12 cellular contexts compared by ENCODE assay signal in genomic region chr10:91880310-91880709, GRCh38. TPM values are rescaled to one million over a fixed set of nuclear protein-coding genes. Genes with fewer than 3 reads are reported as not detected.
A peak's percentile ranks its signal among the peaks of the same experiment; 100 is the strongest.
DNase-seq lines count a peak whose midpoint lies in the region; ATAC-seq and TF ChIP-seq lines count a peak whose summit lies in the region.
"Had no signal": no experiment of that assay in that cellular context is flagged by ENCODE, and none has a peak within 500 bp of the region (broad histone marks: within the 10 kb centered on the region; RNA-seq: fewer than 3 reads in every experiment).

No MANE protein-coding gene starts in this region.

- no peak overlapping the region for H3K9ac ChIP-seq in HUES64 (ENCODE audit: low read depth, low read length)

- H3K27me3 Mint-ChIP-seq in Calu3 (ENCODE audit: unreplicated experiment) = no peaks in the 10 kb centered on the region
- no peaks in the 10 kb centered on the region for H3K27me3 Mint-ChIP-seq in chondrocyte (ENCODE audit: low read depth)

- H3K9me3 ChIP-seq in HUES64 (ENCODE audit: insufficient read depth, low read depth, low read length) (no peaks in the 10 kb centered on the region), mesodermal cell (ENCODE audit: control insufficient read depth, low read length) (no peaks in the 10 kb centered on the region)

- H3K27ac ChIP-seq in HUES64 (ENCODE audit: low read depth, low read length) = peak overlapping the region; percentile 16; the same call in 1 of the 2 replicates
- peak overlapping the region; percentile 43 for H3K27ac ChIP-seq in mesodermal cell (ENCODE audit: low read depth, low read length, severe bottlenecking)

- H3K4me3 ChIP-seq in HUES64 (ENCODE audit: low read length) = no peak overlapping the region
- H3K4me3 ChIP-seq in mesodermal cell (ENCODE audit: extremely low read depth, insufficient read depth, low read length, poor library complexity, severe bottlenecking) = no peak overlapping the region

- H3K9me3 Mint-ChIP-seq in Calu3 (ENCODE audit: low read depth, unreplicated experiment) = no peaks in the 10 kb centered on the region
- no peaks in the 10 kb centered on the region for H3K9me3 Mint-ChIP-seq in chondrocyte (ENCODE audit: low read depth)

- no peaks in the 10 kb centered on the region for H3K27me3 ChIP-seq in HUES64 (ENCODE audit: insufficient read depth, low read length)

- peaks cover 10% of the 10 kb centered on the region for H3K4me1 Mint-ChIP-seq in Calu3 (ENCODE audit: low read depth, unreplicated experiment)
- H3K4me1 Mint-ChIP-seq in chondrocyte (ENCODE audit: low read depth) = peaks cover 31% of the 10 kb centered on the region
- H3K4me1 Mint-ChIP-seq: CD14-positive monocyte had no signal

- BruUV-seq in Calu3 (replicated peaks; lab: Mats Ljungman, UMichigan) = no TSS peak

- H3K4me3 Mint-ChIP-seq in Calu3 (ENCODE audit: low read depth, unreplicated experiment) = no peak overlapping the region
- H3K4me3 Mint-ChIP-seq in chondrocyte (ENCODE audit: unreplicated experiment) = no peak overlapping the region
- H3K4me3 Mint-ChIP-seq: CD14-positive monocyte had no signal

- no peak overlapping the region for H3K27ac Mint-ChIP-seq in Calu3 (ENCODE audit: unreplicated experiment)
- no peak overlapping the region for H3K27ac Mint-ChIP-seq in chondrocyte (ENCODE audit: unreplicated experiment)

- H3K4me1 ChIP-seq in HUES64 (ENCODE audit: insufficient read depth, low read length) (peaks cover 41% of the 10 kb centered on the region), mesodermal cell (ENCODE audit: control insufficient read depth, insufficient read depth, low read length, poor library complexity, severe bottlenecking) (peaks cover 24% of the 10 kb centered on the region)

- H3K36me3 ChIP-seq in HUES64 (ENCODE audit: insufficient read depth, low read length) (no peaks in the 10 kb centered on the region), mesodermal cell (ENCODE audit: control insufficient read depth, insufficient read depth, low read length) (no peaks in the 10 kb centered on the region)

- DNase-seq in Calu3 = peak; percentile 24
- DNase-seq in chondrocyte (ENCODE audit: low spot score) = no peak
- no peak for DNase-seq in RPMI8226
- DNase-seq in activated CD4-positive, alpha-beta T cell treated with anti-CD3 and anti-CD28 coated beads, Interleukin-2, amount 50 U/mL, for 4 hours = no peak
- no peak for DNase-seq in NCI-H1930 (lab: John Stamatoyannopoulos, UW)
- DNase-seq: activated T-cell treated with anti-CD3 and anti-CD28 coated beads, Interleukin-2, amount 50 U/mL, for 1 hour; central memory CD4-positive, alpha-beta T cell; stimulated activated CD4-positive, alpha-beta T cell treated with anti-CD3 and anti-CD28 coated beads, Interleukin-1b, Interleukin-23, amount 100 ng/mL, for 48 hours had no signal

- no peak for ATAC-seq in HG02981 (IDR thresholded peaks at IDR 0.05; ENCODE audit: unreplicated experiment)

- TF ChIP-seq CTCF in Calu3 (IDR thresholded peaks at IDR 0.05; ENCODE audit: unreplicated experiment) (no peak), chondrocyte (IDR thresholded peaks at IDR 0.05) (peak; percentile 17)

- H3K36me3 Mint-ChIP-seq in Calu3 (ENCODE audit: insufficient read depth, unreplicated experiment) (no peaks in the 10 kb centered on the region), chondrocyte (ENCODE audit: low read depth) (no peaks in the 10 kb centered on the region)
- H3K36me3 Mint-ChIP-seq: CD14-positive monocyte had no signal

- intact Hi-C loops in Calu3 (cut with micrococcal nuclease; ENCODE audit: unreplicated experiment) = no loop called here

- CTCF ChIA-PET in Calu3 (lab: Charles Lee) = no interaction called here

- 53% methylated on average over 3 of the region's 3 CpGs for WGBS in HUES64
- 57 to 88% methylated on average over 1 to 2 of the region's 3 CpGs for WGBS in mesodermal cell (ENCODE audit: insufficient coverage in 2 of 2), 2 experiments

RNA-seq across cellular contexts. Expression of gene FGFBP3, which starts 29.0 kb away (rescaled TPM):
- total RNA-seq in Calu3 (2022) = 1.9 and 2.1 TPM in 2 replicates
- 108 TPM for polyA plus RNA-seq in HUES64 (2013, experiment 1 of 2)
- 172 TPM for polyA plus RNA-seq in HUES64 (2013, experiment 2 of 2)
- total RNA-seq in chondrocyte = 3.8 to 6.1 TPM (median 5.3 TPM) in 3 replicates
- 21.5 TPM for polyA plus RNA-seq in mesodermal cell (2013, experiment 1 of 2)
- polyA plus RNA-seq in mesodermal cell (2013, experiment 2 of 2) = 15.7 TPM

RNA-seq across cellular contexts. Expression of gene BTAF1, which starts 43.3 kb away (rescaled TPM):
- total RNA-seq in Calu3 (2022) (29.2 and 30.7 TPM in 2 replicates), chondrocyte (26.2 to 32.8 TPM (median 26.7 TPM) in 3 replicates)
- 19.9 TPM for polyA plus RNA-seq in HUES64 (2013, experiment 1 of 2)
- polyA plus RNA-seq in HUES64 (2013, experiment 2 of 2) = 23.2 TPM
- 31.8 TPM for polyA plus RNA-seq in mesodermal cell (2013, experiment 1 of 2)
- 33.3 TPM for polyA plus RNA-seq in mesodermal cell (2013, experiment 2 of 2)
